16 cellular contexts compared by ENCODE assay signal in genomic region chr5:135076801-135077200, GRCh38. TPM values are rescaled to one million over a fixed set of nuclear protein-coding genes. Genes with fewer than 3 reads are reported as not detected.
DNase-seq lines count a peak whose midpoint lies in the region; ATAC-seq, FAIRE-seq and TF ChIP-seq lines count a peak whose summit lies in the region.
"Had no signal": no experiment of that assay in that cellular context is flagged by ENCODE, and none has a peak within 500 bp of the region (broad histone marks: within the 10 kb centered on the region; RNA-seq: fewer than 3 reads in every experiment).

No MANE protein-coding gene starts in this region.

- 79% methylated on average over 3 of the region's 4 CpGs for WGBS in suprapubic skin

- no peak for ATAC-seq in SK-N-SH treated with all-trans-retinoic acid at 6 μM for 48 hours
- ATAC-seq in GM18519 (IDR thresholded peaks at IDR 0.05; ENCODE audit: low FRiP score, unreplicated experiment) = no peak
- ATAC-seq: HCT116 had no signal

- no peak for FAIRE-seq in kidney (lab: Jason Lieb, UNC)
- FAIRE-seq: A204.1, H54 had no signal

- H3K9me3 Mint-ChIP-seq in chondrocyte (ENCODE audit: low read depth) = peaks cover 12% of the 10 kb centered on the region
- H3K9me3 Mint-ChIP-seq: CD4-positive, alpha-beta T cell had no signal

- no peak for TF ChIP-seq POLR2A in Peyer's patch (IDR thresholded peaks at IDR 0.05)
- no peak for TF ChIP-seq POLR2A in suprapubic skin (IDR thresholded peaks at IDR 0.05)

- H3K4me3 Mint-ChIP-seq in chondrocyte (ENCODE audit: unreplicated experiment) = no peak overlapping the region
- H3K4me3 Mint-ChIP-seq: B cell; CD4-positive, alpha-beta T cell had no signal

- peaks cover 45% of the 10 kb centered on the region for H3K27me3 Mint-ChIP-seq in chondrocyte (ENCODE audit: low read depth)

- H3K9ac ChIP-seq in kidney (ENCODE audit: low read length in 2 of 2) = no peak overlapping the region
- H3K9ac ChIP-seq: GM23248 had no signal

- H3K9me3 ChIP-seq in Peyer's patch = no peaks in the 10 kb centered on the region
- peaks cover 3 to 6% of the 10 kb centered on the region in 2 donors for H3K9me3 ChIP-seq in kidney (ENCODE audit: control insufficient read depth in 1 of 2, low read length in 2 of 2)
- H3K9me3 ChIP-seq in suprapubic skin = no peaks in the 10 kb centered on the region

- H3K4me1 Mint-ChIP-seq in chondrocyte (ENCODE audit: low read depth) = no peaks in the 10 kb centered on the region
- H3K4me1 Mint-ChIP-seq: B cell had no signal

- DNase-seq in Peyer's patch = peak in 2 of 3 donors; percentile 8 to 29
- DNase-seq in chondrocyte (ENCODE audit: low spot score) = peak; percentile 48
- DNase-seq in kidney = peak; percentile 26
- DNase-seq in suprapubic skin (ENCODE audit: low spot score in 2 of 2) = peak; percentile 17 to 48
- no peak for DNase-seq in GM19240 (ENCODE audit: insufficient read length, low spot score)
- DNase-seq: C1 segment of cervical spinal cord, Calu3, DMS 273 treated with DMSO at 0.1 percent for 48 hours, GM23248 had no signal

- H3K27me3 ChIP-seq in Peyer's patch (no peaks in the 10 kb centered on the region), suprapubic skin (no peaks in the 10 kb centered on the region)

- H3K27ac ChIP-seq in Peyer's patch (no peak overlapping the region), kidney (ENCODE audit: low read depth in 2 of 2, low read length in 2 of 2) (no peak overlapping the region), suprapubic skin (no peak overlapping the region)
- H3K27ac ChIP-seq: GM23248 had no signal

- no peak overlapping the region for H3K27ac Mint-ChIP-seq in chondrocyte (ENCODE audit: unreplicated experiment)
- H3K27ac Mint-ChIP-seq: B cell; CD4-positive, alpha-beta T cell had no signal

- no peak for TF ChIP-seq CTCF in Peyer's patch (IDR thresholded peaks at IDR 0.05)
- TF ChIP-seq CTCF in chondrocyte (IDR thresholded peaks at IDR 0.05) = no peak
- TF ChIP-seq CTCF in kidney (IDR thresholded peaks at IDR 0.05; ENCODE audit: borderline replicate concordance, extremely low read depth, insufficient read depth) = no peak
- no peak for TF ChIP-seq CTCF in suprapubic skin (IDR thresholded peaks at IDR 0.05)

- H3K4me3 ChIP-seq in Peyer's patch (no peak overlapping the region), kidney (ENCODE audit: low read length in 2 of 2) (no peak overlapping the region), suprapubic skin (no peak overlapping the region)
- H3K4me3 ChIP-seq: GM23248 had no signal

- H3K4me1 ChIP-seq in Peyer's patch (no peaks in the 10 kb centered on the region), kidney (ENCODE audit: control insufficient read depth in 1 of 2, insufficient read depth in 1 of 2, low read depth in 1 of 2, low read length in 2 of 2) (no peaks in the 10 kb centered on the region), suprapubic skin (peaks cover 5% of the 10 kb centered on the region)

- no peaks in the 10 kb centered on the region for H3K36me3 ChIP-seq in Peyer's patch
- H3K36me3 ChIP-seq in kidney (ENCODE audit: control insufficient read depth in 1 of 2, insufficient read depth in 2 of 2, low read length in 2 of 2) = no peaks in the 10 kb centered on the region
- H3K36me3 ChIP-seq in suprapubic skin = no peaks in the 10 kb centered on the region

- peaks cover 6% of the 10 kb centered on the region for H3K36me3 Mint-ChIP-seq in chondrocyte (ENCODE audit: low read depth)

- intact Hi-C loops in kidney (cut with DNase I) = no loop called here

- TF ChIP-seq EP300 in suprapubic skin (IDR thresholded peaks at IDR 0.05) = no peak

TF ChIP-seq in SK-N-SH treated with all-trans-retinoic acid at 6 μM for 48 hours, 23 proteins besides CTCF, POLR2A, EP300 and RAD21:
- no peak for TF ChIP-seq ZFP30 (CRISPR knock-in tag; IDR thresholded peaks at IDR 0.05)
- TF ChIP-seq TCF4 (CRISPR knock-in tag; IDR thresholded peaks at IDR 0.05; ENCODE audit: borderline replicate concordance) = no peak
- no peak for TF ChIP-seq SNAI2 (CRISPR knock-in tag; IDR thresholded peaks at IDR 0.05)
- no peak for TF ChIP-seq ZFP3 (CRISPR knock-in tag; IDR thresholded peaks at IDR 0.05)
- TF ChIP-seq ZNF70 (CRISPR knock-in tag; IDR thresholded peaks at IDR 0.05) = no peak
- TF ChIP-seq ESRRG (CRISPR knock-in tag; IDR thresholded peaks at IDR 0.05) = no peak
- no peak for TF ChIP-seq TSHZ2 (CRISPR knock-in tag; IDR thresholded peaks at IDR 0.05)
- TF ChIP-seq ISL1 (CRISPR knock-in tag; IDR thresholded peaks at IDR 0.05) = no peak
- no peak for TF ChIP-seq CREB5 (CRISPR knock-in tag; IDR thresholded peaks at IDR 0.05; ENCODE audit: low read depth)
- TF ChIP-seq ZNF8 (CRISPR knock-in tag; IDR thresholded peaks at IDR 0.05) = no peak

RNA-seq across cellular contexts. Expression of gene PITX1, which starts 42.8 kb away (rescaled TPM):
- total RNA-seq in Peyer's patch = 1 to 10 TPM in 3 of 4 donors, under 1 TPM in 1; 0.88 to 4.2 (median 2.5) TPM
- total RNA-seq in chondrocyte = 0.18 TPM in 1 of 3 replicates, not detected in the others
- not detected for total RNA-seq in kidney
- not detected for polyA plus RNA-seq in kidney (ENCODE audit: insufficient read depth, low read depth, low replicate concordance)
- total RNA-seq in suprapubic skin = 1 to 10 TPM in 3 of 4 donors, under 1 TPM in 1; 0.64 to 2.4 (median 1.4) TPM
- total RNA-seq: B cell; CD4-positive, alpha-beta T cell; GM23248 had no signal
- polyA plus RNA-seq: GM23248 had no signal
